In the genomic region with DNA sequence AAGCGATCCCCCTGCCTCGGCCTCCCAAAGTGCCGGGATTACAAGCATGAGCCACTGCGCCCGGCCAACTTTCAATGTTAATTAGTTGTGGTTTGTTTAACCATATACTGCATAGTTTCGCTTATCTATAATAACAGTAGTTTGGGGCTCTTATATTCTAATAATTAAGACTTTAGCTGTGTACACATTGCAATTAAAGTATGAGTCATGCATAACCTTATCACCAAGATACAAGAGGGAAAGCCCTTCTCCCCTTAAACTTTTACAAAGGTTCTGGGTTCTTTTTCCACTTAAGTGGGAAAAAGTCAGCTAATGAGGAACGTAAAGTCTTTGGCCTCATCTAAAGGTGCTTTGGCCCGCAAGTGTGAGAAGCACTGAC, we compare ENCODE assay signal across 20 cellular contexts. TPM values are rescaled to one million over a fixed set of nuclear protein-coding genes. Genes with fewer than 3 reads are reported as not detected.
DNase-seq lines count a peak whose midpoint lies in the region; ATAC-seq, FAIRE-seq and TF ChIP-seq lines count a peak whose summit lies in the region.
"Had no signal": no experiment of that assay in that cellular context is flagged by ENCODE, and none has a peak within 500 bp of the region (broad histone marks: within the 10 kb centered on the region; RNA-seq: fewer than 3 reads in every experiment).

No MANE protein-coding gene starts in this region.

- H3K27ac ChIP-seq in A549 (no peak overlapping the region), HEK293 (ENCODE audit: extremely low read depth, low read depth, low read length) (no peak overlapping the region), K562 (ENCODE audit: extremely low read depth, low read depth, low read length) (peak overlapping the region; percentile 66; the same call in 2 of the 3 replicates), lower lobe of right lung (peak overlapping the region; percentile 11), hepatocyte (no peak overlapping the region)

- ATAC-seq in A549: no peak
- ATAC-seq in K562: no peak
- no peak for ATAC-seq in lower lobe of right lung
- no peak for ATAC-seq in Right ventricle myocardium inferior

- peaks cover 6% of the 10 kb centered on the region for H3K27me3 Mint-ChIP-seq in glutamatergic neuron (ENCODE audit: unreplicated experiment)

- 0 out of 2 replicates have a peak, but pooled peaks cover 1% of the 10 kb centered on the region for H4K20me1 ChIP-seq in K562 (replicated peaks; ENCODE audit: control insufficient read depth, insufficient read depth, low read length)
- peaks cover 10% of the 10 kb centered on the region for H4K20me1 ChIP-seq in hepatocyte (ENCODE audit: insufficient read depth, poor library complexity, severe bottlenecking)

- TF ChIP-seq CTCF in A549 (IDR thresholded peaks at IDR 0.05): no peak
- no peak for TF ChIP-seq CTCF in HEK293 (tag by site-specific recombination; IDR thresholded peaks at IDR 0.05)
- no peak for TF ChIP-seq CTCF in K562 (IDR thresholded peaks at IDR 0.05 in 2 of 3, conservative IDR thresholded peaks at IDR 0.05 in 1 of 3; ENCODE audit: insufficient read depth in 2 of 3, low read depth in 1 of 3, low read length in 3 of 3)
- TF ChIP-seq CTCF in lower lobe of right lung (IDR thresholded peaks at IDR 0.05): no peak
- TF ChIP-seq CTCF in glutamatergic neuron (IDR thresholded peaks at IDR 0.05; ENCODE audit: partially characterized antibody, unreplicated experiment): no peak
- no peak for TF ChIP-seq CTCF in hepatocyte (IDR thresholded peaks at IDR 0.05; ENCODE audit: poor library complexity)

- H3K79me2 ChIP-seq in K562 (ENCODE audit: control insufficient read depth, insufficient read depth, low read length) (no peaks in the 10 kb centered on the region), hepatocyte (no peaks in the 10 kb centered on the region)

- H3K27me3 ChIP-seq in K562 (ENCODE audit: control insufficient read depth in 2 of 2, insufficient read depth in 2 of 2, low read length in 2 of 2) (no peaks in the 10 kb centered on the region), lower lobe of right lung (ENCODE audit: low read depth) (no peaks in the 10 kb centered on the region), hepatocyte (no peaks in the 10 kb centered on the region)
- H3K27me3 ChIP-seq: BLaER1 treated with 17β-estradiol and CSF1 and Interleukin-3, amounts not matched to agents 10 nM and 100 nM had no signal

- BruUV-seq in K562 (replicated peaks; lab: Mats Ljungman, UMichigan): no TSS peak

- peak overlapping the region; percentile 26 to 82; a peak in 1 of 4 replicates for H3K9ac ChIP-seq in K562 (ENCODE audit: insufficient read depth in 1 of 2, low read depth in 2 of 2, low read length in 2 of 2)

- H2AFZ ChIP-seq in K562 (ENCODE audit: low read depth, low read length) (peak overlapping the region; percentile 75), hepatocyte (no peak overlapping the region)

- H3K4me3 ChIP-seq in A549 (no peak overlapping the region), HEK293 (ENCODE audit: low read depth, low read length) (no peak overlapping the region), K562 (no peak overlapping the region), lower lobe of right lung (no peak overlapping the region), hepatocyte (no peak overlapping the region)
- H3K4me3 ChIP-seq: BLaER1 treated with 17β-estradiol and CSF1 and Interleukin-3, amounts not matched to agents 10 nM and 100 nM had no signal

- no peak for TF ChIP-seq RAD21 in A549 (conservative IDR thresholded peaks at IDR 0.05 in 1 of 2, IDR thresholded peaks at IDR 0.05 in 1 of 2)
- TF ChIP-seq RAD21 in K562 (CRISPR knock-in tag; conservative IDR thresholded peaks at IDR 0.05 in 1 of 2, IDR thresholded peaks at IDR 0.05 in 1 of 2): no peak

- no peaks in the 10 kb centered on the region for H3K9me3 ChIP-seq in A549
- no peaks in the 10 kb centered on the region for H3K9me3 ChIP-seq in HEK293 (ENCODE audit: control insufficient read depth, insufficient read depth, low read depth, low read length)
- H3K9me3 ChIP-seq in K562 (replicated peaks; ENCODE audit: control insufficient read depth, insufficient read depth, low read depth, low read length): no peaks in the 10 kb centered on the region
- no peaks in the 10 kb centered on the region for H3K9me3 ChIP-seq in lower lobe of right lung
- H3K9me3 ChIP-seq in hepatocyte (ENCODE audit: low read depth): no peaks in the 10 kb centered on the region
- H3K9me3 ChIP-seq: BLaER1 treated with 17β-estradiol and CSF1 and Interleukin-3, amounts not matched to agents 10 nM and 100 nM had no signal

- TF ChIP-seq POLR2A in A549 (IDR thresholded peaks at IDR 0.05; ENCODE audit: low read length) (no peak), K562 (conservative IDR thresholded peaks at IDR 0.05) (no peak), GM12892 (IDR thresholded peaks at IDR 0.05; ENCODE audit: low read depth, low read length) (no peak)

- DNase-seq in A549 (ENCODE audit: low read depth in 1 of 2, low spot score in 1 of 2) (no peak), K562 (ENCODE audit: extremely low read depth in 1 of 4, low spot score in 3 of 4) (peak in 2 of 4 experiments; percentile 55 to 56), lower lobe of right lung (no peak), GM12892 (ENCODE audit: insufficient read length) (no peak), glutamatergic neuron (no peak), hepatocyte (ENCODE audit: low spot score) (no peak), Right ventricle myocardium inferior (ENCODE audit: missing footprints) (no peak)
- DNase-seq: CD8-positive, alpha-beta memory T cell; DMS53; NCI-H1092 treated with DMSO at 0.1 percent for 48 hours; NCI-H2081 treated with DMSO at 0.1 percent for 48 hours; NCI-H748 treated with DMSO at 0.1 percent for 48 hours; NK-92 treated with Interleukin-12 subunit alpha and Interleukin-12 subunit beta, amount 100 ng/mL, for 24 hours; Right ventricle myocardium superior had no signal

- in situ Hi-C loops in K562 (cut with MboI): loop anchor here (25.0 kb wide), 1 partner anchor 1437 kb away; the partner anchor contains the start of genes BRD2 and HLA-DMA

- 83% methylated on average over 8 of the region's 8 CpGs for WGBS in A549 (ENCODE audit: missing lambda C conversion rate)
- WGBS in K562 (ENCODE audit: insufficient coverage, low coverage, missing lambda C conversion rate): 27% methylated on average over 8 of the region's 8 CpGs
- WGBS in hepatocyte (ENCODE audit: low lambda C conversion rate, missing lambda C conversion rate): 75% methylated on average over 8 of the region's 8 CpGs

- CTCF ChIA-PET in A549 (lab: Yijun Ruan, JAX) (interaction anchor here (1.0 to 2.9 kb wide), 3 partner anchors 13 to 31 kb away, joined by 4 to 6 read pairs (median 4); no protein-coding TSS in a partner anchor), HEK293 (lab: Yijun Ruan, JAX) (interaction anchor here (0.6 to 1.5 kb wide), 2 partner anchors 16 to 22 kb away, joined by 5 to 6 read pairs; partner anchors contain the start of genes DDX39B and NFKBIL1), K562 (lab: Yijun Ruan, JAX; ENCODE audit: low intra/inter-chr PET ratio) (interaction anchor here (0.6 kb wide), 1 partner anchor 21 kb away, joined by 4 read pairs; no protein-coding TSS in a partner anchor)

- H3K4me1 Mint-ChIP-seq in glutamatergic neuron (ENCODE audit: low read depth, unreplicated experiment): peaks cover 3% of the 10 kb centered on the region

- intact Hi-C loops in K562 (cut with micrococcal nuclease): loop anchor here (5.0 kb wide), 1 partner anchor 33 kb away; no protein-coding TSS in a partner anchor
- intact Hi-C loops in lower lobe of right lung (cut with DNase I): no loop called here
- intact Hi-C loops in Right ventricle myocardium inferior (cut with DNase I): no loop called here

- H3K9me3 Mint-ChIP-seq in glutamatergic neuron (ENCODE audit: unreplicated experiment): no peaks in the 10 kb centered on the region
- H3K9me3 Mint-ChIP-seq: CD8-positive, alpha-beta memory T cell had no signal

- FAIRE-seq in A549 (lab: Jason Lieb, UNC) (no peak), K562 (lab: Jason Lieb, UNC) (no peak), GM12892 (lab: Jason Lieb, UNC) (no peak)
- FAIRE-seq: H54, RCC 7860 had no signal

- no peaks in the 10 kb centered on the region for H3K9me2 ChIP-seq in hepatocyte (replicated peaks; ENCODE audit: insufficient read depth)

- peaks cover 6 to 16% of the 10 kb centered on the region in 2 experiments; a peak in 2 of 3 replicates for H3K36me3 ChIP-seq in HEK293 (ENCODE audit: control insufficient read depth in 2 of 2, insufficient read depth in 1 of 2, low read length in 2 of 2)
- peaks cover 11% of the 10 kb centered on the region; the same call in 2 of the 3 replicates for H3K36me3 ChIP-seq in K562 (ENCODE audit: control insufficient read depth, insufficient read depth, low read length)
- peaks cover 12% of the 10 kb centered on the region for H3K36me3 ChIP-seq in lower lobe of right lung
- H3K36me3 ChIP-seq in hepatocyte (replicated peaks; ENCODE audit: insufficient read depth, low read depth): no peaks in the 10 kb centered on the region

- POLR2A ChIA-PET in A549 (lab: Yijun Ruan, JAX): interaction anchor here (0.8 kb wide), 1 partner anchor 16 kb away, joined by 3 read pairs; no protein-coding TSS in a partner anchor
- POLR2A ChIA-PET in HEK293 (lab: Yijun Ruan, JAX): interaction anchor here (0.6 to 2.2 kb wide), 5 partner anchors 10 to 286 kb away, joined by 3 to 11 read pairs (median 6); partner anchors contain the start of genes DDX39B and MICB
- POLR2A ChIA-PET in K562 (lab: Yijun Ruan, JAX): interaction anchor here (0.8 to 4.9 kb wide), 7 partner anchors 8 to 433 kb away, joined by 3 to 27 read pairs (median 3); partner anchors contain the start of genes DDX39B, MICB and TNF

- no peak overlapping the region for H3K4me3 Mint-ChIP-seq in glutamatergic neuron (ENCODE audit: unreplicated experiment)
- H3K4me3 Mint-ChIP-seq: CD8-positive, alpha-beta memory T cell had no signal

- no peak overlapping the region for H3K4me2 ChIP-seq in A549
- peak overlapping the region; percentile 50 for H3K4me2 ChIP-seq in K562 (ENCODE audit: insufficient read depth, low read length)
- no peak overlapping the region for H3K4me2 ChIP-seq in hepatocyte

- H3K27ac Mint-ChIP-seq in glutamatergic neuron (ENCODE audit: unreplicated experiment): no peak overlapping the region

- H3K36me3 Mint-ChIP-seq in glutamatergic neuron (ENCODE audit: unreplicated experiment): peaks cover 7% of the 10 kb centered on the region

- no peaks in the 10 kb centered on the region for H3K9me1 ChIP-seq in K562 (ENCODE audit: control insufficient read depth, insufficient read depth, low read length)

- H3K4me1 ChIP-seq in A549 (no peaks in the 10 kb centered on the region), HEK293 (ENCODE audit: control insufficient read depth, insufficient read depth, low read length) (peaks cover 3% of the 10 kb centered on the region), K562 (replicated peaks in 1 of 2; ENCODE audit: control insufficient read depth in 2 of 2, insufficient read depth in 2 of 2, low read length in 2 of 2) (peaks cover 10 to 20% of the 10 kb centered on the region in 2 experiments), lower lobe of right lung (no peaks in the 10 kb centered on the region), hepatocyte (ENCODE audit: insufficient read depth) (no peaks in the 10 kb centered on the region)

- no peak for TF ChIP-seq EP300 in A549 (IDR thresholded peaks at IDR 0.05)
- TF ChIP-seq EP300 in K562 (IDR thresholded peaks at IDR 0.05; ENCODE audit: low read length): no peak

RNA-seq across cellular contexts. Expression of gene MCCD1, which starts 3.2 kb away (rescaled TPM):
- not detected in 2 replicates for polyA plus RNA-seq in A549 (2011; rRNA removed)
- polyA plus RNA-seq in A549 (2012; cell fraction: cytosol; rRNA removed): not detected in 2 replicates
- polyA plus RNA-seq in A549 (2012; cell fraction: nucleus; rRNA removed): not detected in 2 replicates
- polyA plus RNA-seq in A549 (2017; fragmentation: RNase III; extraction: RNeasy Plus Mini Kit Qiagen cat#74134 plus additional on column Dnase treatment): not detected in 3 replicates
- not detected in 2 replicates for polyA minus RNA-seq in A549 (2011; rRNA and poly(A)+ RNA removed)
- total RNA-seq in K562 (2011; cell fraction: chromatin; rRNA removed; ENCODE audit: low replicate concordance): not detected in 2 replicates
- not detected in 2 replicates for total RNA-seq in K562 (2011; cell fraction: nucleolus; rRNA removed)
- not detected in 2 replicates for total RNA-seq in K562 (2011; cell fraction: nucleoplasm; rRNA removed)
- not detected in 2 replicates for total RNA-seq in K562 (2014; rRNA removed)
- total RNA-seq in K562 (2014; rRNA removed; fragmentation: Illumina TruSeq; extraction: Trizol): not detected in 2 replicates
- not detected in 2 replicates for total RNA-seq in K562 (2015; rRNA removed; fragmentation: Illumina TruSeq; extraction: Trizol)
- not detected in 2 replicates for total RNA-seq in K562 (2021)
- not detected in 2 replicates for polyA plus RNA-seq in K562 (2011; rRNA removed)
- not detected in 2 replicates for polyA plus RNA-seq in K562 (2011; cell fraction: cytosol; rRNA removed)
- not detected in 2 replicates for polyA plus RNA-seq in K562 (2011; cell fraction: nucleus; rRNA removed)
- 0.11 TPM in 1 of 2 replicates, not detected in the other for polyA plus RNA-seq in K562 (2012)
- not detected in 2 replicates for polyA plus RNA-seq in K562 (2014; fragmentation: Illumina TruSeq; extraction: Trizol)
- polyA plus RNA-seq in K562 (2014; fragmentation: Nextera tagmentation; extraction: Ambion mirVana): not detected
- polyA plus RNA-seq in K562 (2014; rRNA removed): not detected in 2 replicates
- polyA minus RNA-seq in K562 (2011; rRNA and poly(A)+ RNA removed): not detected in 2 replicates
- not detected in 2 replicates for polyA minus RNA-seq in K562 (2011; cell fraction: cytosol; rRNA and poly(A)+ RNA removed)
- polyA minus RNA-seq in K562 (2011; cell fraction: nucleus; rRNA and poly(A)+ RNA removed): not detected in 2 replicates
- total RNA-seq in lower lobe of right lung: not detected
- polyA plus RNA-seq in GM12892 (2012; ENCODE audit: missing spikeins): not detected
- total RNA-seq in glutamatergic neuron (ENCODE audit: unreplicated experiment): not detected
- 0.47 and 1.2 TPM in 2 replicates for total RNA-seq in hepatocyte
- polyA plus RNA-seq in hepatocyte: 1.3 and 2.0 TPM in 2 replicates
- not detected for total RNA-seq in Right ventricle myocardium inferior
- total RNA-seq: A673; CD8-positive, alpha-beta memory T cell; NCI-H460; Right ventricle myocardium superior had no signal
- polyA plus RNA-seq: CD8-positive, alpha-beta memory T cell had no signal

RNA-seq across cellular contexts. Expression of gene DDX39B, which starts 16.3 kb away (rescaled TPM):
- polyA plus RNA-seq in A549 (2011; rRNA removed): 267 and 334 TPM in 2 replicates
- polyA plus RNA-seq in A549 (2012; cell fraction: cytosol; rRNA removed): 484 and 532 TPM in 2 replicates
- polyA plus RNA-seq in A549 (2012; cell fraction: nucleus; rRNA removed): 701 and 889 TPM in 2 replicates
- polyA plus RNA-seq in A549 (2017; fragmentation: RNase III; extraction: RNeasy Plus Mini Kit Qiagen cat#74134 plus additional on column Dnase treatment): 434 to 464 TPM (median 441 TPM) in 3 replicates
- 883 and 1,070 TPM in 2 replicates for polyA minus RNA-seq in A549 (2011; rRNA and poly(A)+ RNA removed)
- total RNA-seq in K562 (2011; cell fraction: chromatin; rRNA removed; ENCODE audit: low replicate concordance): 951 and 1,610 TPM in 2 replicates
- 907 and 916 TPM in 2 replicates for total RNA-seq in K562 (2011; cell fraction: nucleolus; rRNA removed)
- 1,013 and 1,191 TPM in 2 replicates for total RNA-seq in K562 (2011; cell fraction: nucleoplasm; rRNA removed)
- total RNA-seq in K562 (2014; rRNA removed): 769 and 923 TPM in 2 replicates
- 541 and 592 TPM in 2 replicates for total RNA-seq in K562 (2014; rRNA removed; fragmentation: Illumina TruSeq; extraction: Trizol)
- total RNA-seq in K562 (2015; rRNA removed; fragmentation: Illumina TruSeq; extraction: Trizol): 468 and 485 TPM in 2 replicates
- 539 and 597 TPM in 2 replicates for total RNA-seq in K562 (2021)
- 665 and 668 TPM in 2 replicates for polyA plus RNA-seq in K562 (2011; rRNA removed)
- polyA plus RNA-seq in K562 (2011; cell fraction: cytosol; rRNA removed): 781 and 900 TPM in 2 replicates
- 1,075 and 1,764 TPM in 2 replicates for polyA plus RNA-seq in K562 (2011; cell fraction: nucleus; rRNA removed)
- 515 and 679 TPM in 2 replicates for polyA plus RNA-seq in K562 (2012)
- polyA plus RNA-seq in K562 (2014; fragmentation: Illumina TruSeq; extraction: Trizol): 542 and 628 TPM in 2 replicates
- 100 to 1,000 TPM; 479 to 565 TPM for polyA plus RNA-seq in K562 (2014; fragmentation: Nextera tagmentation; extraction: Ambion mirVana)
- polyA plus RNA-seq in K562 (2014; rRNA removed): 869 and 906 TPM in 2 replicates
- polyA minus RNA-seq in K562 (2011; rRNA and poly(A)+ RNA removed): 782 and 1,359 TPM in 2 replicates
- polyA minus RNA-seq in K562 (2011; cell fraction: cytosol; rRNA and poly(A)+ RNA removed): 345 and 506 TPM in 2 replicates
- 336 and 420 TPM in 2 replicates for polyA minus RNA-seq in K562 (2011; cell fraction: nucleus; rRNA and poly(A)+ RNA removed)
- total RNA-seq in lower lobe of right lung: 265 TPM
- polyA plus RNA-seq in GM12892 (2012; ENCODE audit: missing spikeins): 214 TPM
- total RNA-seq in glutamatergic neuron (ENCODE audit: unreplicated experiment): 526 TPM
- 207 and 287 TPM in 2 replicates for total RNA-seq in hepatocyte
- 210 and 238 TPM in 2 replicates for polyA plus RNA-seq in hepatocyte
- 159 TPM for total RNA-seq in Right ventricle myocardium inferior

RNA-seq across cellular contexts. Expression of gene ATP6V1G2, which starts 20.9 kb away (rescaled TPM):
- polyA plus RNA-seq in A549 (2011; rRNA removed) (1.2 and 1.5 TPM in 2 replicates), A549 (2017; fragmentation: RNase III; extraction: RNeasy Plus Mini Kit Qiagen cat#74134 plus additional on column Dnase treatment) (0.57 to 0.75 TPM (median 0.64 TPM) in 3 replicates), K562 (2011; rRNA removed) (1.0 and 1.5 TPM in 2 replicates), K562 (2014; fragmentation: Illumina TruSeq; extraction: Trizol) (0.55 and 1.1 TPM in 2 replicates), K562 (2014; fragmentation: Nextera tagmentation; extraction: Ambion mirVana) (under 1 TPM; 0.15 to 0.17 TPM), K562 (2014; rRNA removed) (0.38 and 0.78 TPM in 2 replicates), hepatocyte (0.73 TPM in 1 of 2 replicates, not detected in the other)
- polyA plus RNA-seq in A549 (2012; cell fraction: cytosol; rRNA removed): 0.60 and 0.71 TPM in 2 replicates
- 0.34 and 0.53 TPM in 2 replicates for polyA plus RNA-seq in A549 (2012; cell fraction: nucleus; rRNA removed)
- polyA minus RNA-seq in A549 (2011; rRNA and poly(A)+ RNA removed): 0.88 TPM in 1 of 2 replicates, not detected in the other
- total RNA-seq in K562 (2011; cell fraction: chromatin; rRNA removed; ENCODE audit: low replicate concordance): 1.9 and 2.5 TPM in 2 replicates
- 1.6 and 1.7 TPM in 2 replicates for total RNA-seq in K562 (2011; cell fraction: nucleolus; rRNA removed)
- 1.5 and 3.5 TPM in 2 replicates for total RNA-seq in K562 (2011; cell fraction: nucleoplasm; rRNA removed)
- total RNA-seq in K562 (2014; rRNA removed) (0.12 and 0.14 TPM in 2 replicates), K562 (2014; rRNA removed; fragmentation: Illumina TruSeq; extraction: Trizol) (0.29 and 0.32 TPM in 2 replicates), K562 (2015; rRNA removed; fragmentation: Illumina TruSeq; extraction: Trizol) (0.33 and 0.57 TPM in 2 replicates), K562 (2021) (0.47 and 0.49 TPM in 2 replicates), lower lobe of right lung (1.6 TPM), glutamatergic neuron (ENCODE audit: unreplicated experiment) (95.6 TPM), hepatocyte (0.63 and 0.88 TPM in 2 replicates), Right ventricle myocardium inferior (2.2 TPM)
- 0.81 and 1.3 TPM in 2 replicates for polyA plus RNA-seq in K562 (2011; cell fraction: cytosol; rRNA removed)
- 1.6 and 1.9 TPM in 2 replicates for polyA plus RNA-seq in K562 (2011; cell fraction: nucleus; rRNA removed)
- polyA plus RNA-seq in K562 (2012): 0.68 and 0.72 TPM in 2 replicates
- 0.28 and 0.60 TPM in 2 replicates for polyA minus RNA-seq in K562 (2011; rRNA and poly(A)+ RNA removed)
- not detected in 2 replicates for polyA minus RNA-seq in K562 (2011; cell fraction: cytosol; rRNA and poly(A)+ RNA removed)
- polyA minus RNA-seq in K562 (2011; cell fraction: nucleus; rRNA and poly(A)+ RNA removed): 0.44 TPM in 1 of 2 replicates, not detected in the other
- 1.5 TPM for polyA plus RNA-seq in GM12892 (2012; ENCODE audit: missing spikeins)

RNA-seq across cellular contexts. Expression of gene NFKBIL1, which starts 21.9 kb away (rescaled TPM):
- polyA plus RNA-seq in A549 (2011; rRNA removed): 3.8 and 5.2 TPM in 2 replicates
- 6.4 and 7.7 TPM in 2 replicates for polyA plus RNA-seq in A549 (2012; cell fraction: cytosol; rRNA removed)
- polyA plus RNA-seq in A549 (2012; cell fraction: nucleus; rRNA removed): 7.2 and 10.3 TPM in 2 replicates
- polyA plus RNA-seq in A549 (2017; fragmentation: RNase III; extraction: RNeasy Plus Mini Kit Qiagen cat#74134 plus additional on column Dnase treatment): 7.4 to 9.0 TPM (median 7.6 TPM) in 3 replicates
- 3.3 and 4.0 TPM in 2 replicates for polyA minus RNA-seq in A549 (2011; rRNA and poly(A)+ RNA removed)
- 6.9 and 18.5 TPM in 2 replicates for total RNA-seq in K562 (2011; cell fraction: chromatin; rRNA removed; ENCODE audit: low replicate concordance)
- 18.0 and 22.0 TPM in 2 replicates for total RNA-seq in K562 (2011; cell fraction: nucleolus; rRNA removed)
- 8.6 and 12.2 TPM in 2 replicates for total RNA-seq in K562 (2011; cell fraction: nucleoplasm; rRNA removed)
- total RNA-seq in K562 (2014; rRNA removed): 32.9 and 33.1 TPM in 2 replicates
- total RNA-seq in K562 (2014; rRNA removed; fragmentation: Illumina TruSeq; extraction: Trizol): 5.8 and 7.6 TPM in 2 replicates
- total RNA-seq in K562 (2015; rRNA removed; fragmentation: Illumina TruSeq; extraction: Trizol): 17.0 and 18.1 TPM in 2 replicates
- total RNA-seq in K562 (2021): 24.7 and 28.7 TPM in 2 replicates
- 5.7 and 9.0 TPM in 2 replicates for polyA plus RNA-seq in K562 (2011; rRNA removed)
- 14.1 and 38.6 TPM in 2 replicates for polyA plus RNA-seq in K562 (2011; cell fraction: cytosol; rRNA removed)
- polyA plus RNA-seq in K562 (2011; cell fraction: nucleus; rRNA removed): 22.5 and 31.4 TPM in 2 replicates
- polyA plus RNA-seq in K562 (2012): 16.3 and 46.1 TPM in 2 replicates
- 4.3 and 14.0 TPM in 2 replicates for polyA plus RNA-seq in K562 (2014; fragmentation: Illumina TruSeq; extraction: Trizol)
- polyA plus RNA-seq in K562 (2014; fragmentation: Nextera tagmentation; extraction: Ambion mirVana): under 1 TPM; 0.49 to 0.59 TPM
- polyA plus RNA-seq in K562 (2014; rRNA removed): 26.6 and 32.6 TPM in 2 replicates
- 2.6 and 2.7 TPM in 2 replicates for polyA minus RNA-seq in K562 (2011; rRNA and poly(A)+ RNA removed)
- polyA minus RNA-seq in K562 (2011; cell fraction: cytosol; rRNA and poly(A)+ RNA removed): 9.0 and 12.8 TPM in 2 replicates
- 6.3 and 8.0 TPM in 2 replicates for polyA minus RNA-seq in K562 (2011; cell fraction: nucleus; rRNA and poly(A)+ RNA removed)
- total RNA-seq in lower lobe of right lung: 17.8 TPM
- polyA plus RNA-seq in GM12892 (2012; ENCODE audit: missing spikeins): 11.3 TPM
- total RNA-seq in glutamatergic neuron (ENCODE audit: unreplicated experiment): 29.8 TPM
- 22.7 and 28.9 TPM in 2 replicates for total RNA-seq in hepatocyte
- polyA plus RNA-seq in hepatocyte: 25.0 and 30.3 TPM in 2 replicates
- total RNA-seq in Right ventricle myocardium inferior: 10.8 TPM

RNA-seq across cellular contexts. Expression of gene MICB, which starts 27.6 kb away (rescaled TPM):
- polyA plus RNA-seq in A549 (2011; rRNA removed) (6.8 and 7.9 TPM in 2 replicates), A549 (2017; fragmentation: RNase III; extraction: RNeasy Plus Mini Kit Qiagen cat#74134 plus additional on column Dnase treatment) (5.9 to 7.0 TPM (median 6.8 TPM) in 3 replicates), K562 (2011; rRNA removed) (25.0 and 32.6 TPM in 2 replicates), K562 (2014; fragmentation: Illumina TruSeq; extraction: Trizol) (27.7 and 34.5 TPM in 2 replicates), K562 (2014; fragmentation: Nextera tagmentation; extraction: Ambion mirVana) (10 to 100 TPM; 13.3 to 18.9 TPM), K562 (2014; rRNA removed) (21.5 and 24.0 TPM in 2 replicates), hepatocyte (0.11 and 0.44 TPM in 2 replicates)
- polyA plus RNA-seq in A549 (2012; cell fraction: cytosol; rRNA removed): 5.5 and 6.3 TPM in 2 replicates
- 7.1 TPM in 2 replicates for polyA plus RNA-seq in A549 (2012; cell fraction: nucleus; rRNA removed)
- polyA minus RNA-seq in A549 (2011; rRNA and poly(A)+ RNA removed): 5.5 and 7.6 TPM in 2 replicates
- 34.9 and 52.1 TPM in 2 replicates for total RNA-seq in K562 (2011; cell fraction: chromatin; rRNA removed; ENCODE audit: low replicate concordance)
- total RNA-seq in K562 (2011; cell fraction: nucleolus; rRNA removed): 45.0 and 45.7 TPM in 2 replicates
- 44.4 and 50.8 TPM in 2 replicates for total RNA-seq in K562 (2011; cell fraction: nucleoplasm; rRNA removed)
- total RNA-seq in K562 (2014; rRNA removed) (18.5 and 21.8 TPM in 2 replicates), K562 (2014; rRNA removed; fragmentation: Illumina TruSeq; extraction: Trizol) (16.5 and 18.8 TPM in 2 replicates), K562 (2015; rRNA removed; fragmentation: Illumina TruSeq; extraction: Trizol) (19.8 and 20.6 TPM in 2 replicates), K562 (2021) (21.0 and 23.2 TPM in 2 replicates), lower lobe of right lung (13.8 TPM), glutamatergic neuron (ENCODE audit: unreplicated experiment) (3.6 TPM), hepatocyte (0.40 and 0.67 TPM in 2 replicates), Right ventricle myocardium inferior (1.5 TPM)
- 32.5 and 47.5 TPM in 2 replicates for polyA plus RNA-seq in K562 (2011; cell fraction: cytosol; rRNA removed)
- 29.0 and 29.3 TPM in 2 replicates for polyA plus RNA-seq in K562 (2011; cell fraction: nucleus; rRNA removed)
- polyA plus RNA-seq in K562 (2012): 16.5 and 30.9 TPM in 2 replicates
- polyA minus RNA-seq in K562 (2011; rRNA and poly(A)+ RNA removed): 37.4 and 40.1 TPM in 2 replicates
- 21.2 and 28.8 TPM in 2 replicates for polyA minus RNA-seq in K562 (2011; cell fraction: cytosol; rRNA and poly(A)+ RNA removed)
- polyA minus RNA-seq in K562 (2011; cell fraction: nucleus; rRNA and poly(A)+ RNA removed): 6.1 and 9.4 TPM in 2 replicates
- 16.3 TPM for polyA plus RNA-seq in GM12892 (2012; ENCODE audit: missing spikeins)

Comparison
In these comparisons a context has a peak if more than half of its experiments do, and no peak if none do; other contexts are left out.
1. H3K27ac ChIP-seq: peak in K562 (single experiment) and lower lobe of right lung (single experiment); none in A549 (0 of 2), HEK293 (single experiment) and hepatocyte (single experiment).
2. RNA of gene ATP6V1G2, which starts 20.9 kb away (total RNA-seq): 95.6 TPM in glutamatergic neuron (single experiment); 2.2 TPM in Right ventricle myocardium inferior (single experiment), 1.6 TPM in lower lobe of right lung (single experiment), 0.63 to 0.88 TPM in hepatocyte and 0.12 to 3.5 TPM in K562; every median in the first group is over 10 times any median in the second.